1 cellular context compared by ENCODE assay signal in the genomic region with DNA sequence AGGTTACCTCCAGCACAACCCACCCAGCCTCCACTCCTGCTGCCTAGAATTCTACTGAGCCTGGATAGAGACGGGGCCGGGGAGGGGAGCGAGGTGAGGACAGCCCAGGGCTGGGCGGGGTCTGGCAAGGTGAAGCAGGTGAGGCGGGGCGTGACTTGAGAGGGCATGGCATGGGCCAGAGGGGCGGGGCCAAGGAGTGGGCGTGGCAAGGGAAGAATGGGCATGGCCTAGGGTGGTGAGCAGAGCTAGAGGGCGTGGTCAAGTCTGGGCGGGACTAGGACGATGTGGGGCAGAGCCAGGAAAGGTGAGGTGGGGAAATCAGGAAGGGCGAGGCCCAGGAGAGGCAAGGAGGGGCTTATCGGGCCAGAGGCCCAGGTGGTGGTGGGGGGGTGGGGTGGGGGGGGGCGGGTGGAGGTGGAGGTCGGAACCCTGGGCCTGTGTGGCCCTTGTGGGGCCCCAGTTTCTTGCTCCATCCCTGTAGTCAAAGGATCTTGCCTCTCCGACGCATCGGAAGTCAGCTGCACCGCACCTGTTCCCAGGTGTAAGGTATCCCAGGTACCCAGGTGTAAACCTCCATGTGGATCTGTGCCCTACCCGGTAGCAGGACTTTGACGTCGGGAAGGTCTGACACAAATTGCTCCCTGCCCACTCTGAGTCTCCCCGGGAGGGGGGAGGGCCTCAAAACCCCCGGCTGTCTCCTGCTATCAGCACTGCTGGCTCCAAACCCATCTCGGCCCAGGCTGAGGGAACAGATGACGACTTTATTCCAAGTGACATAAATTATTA.
TF ChIP-seq lines count a peak whose summit lies in the region.

No MANE protein-coding gene starts in this region.

TF ChIP-seq in K562, 482 proteins besides CTCF, POLR2A, EP300 and RAD21 (continued from another document):
- TF ChIP-seq, protein P1, sequence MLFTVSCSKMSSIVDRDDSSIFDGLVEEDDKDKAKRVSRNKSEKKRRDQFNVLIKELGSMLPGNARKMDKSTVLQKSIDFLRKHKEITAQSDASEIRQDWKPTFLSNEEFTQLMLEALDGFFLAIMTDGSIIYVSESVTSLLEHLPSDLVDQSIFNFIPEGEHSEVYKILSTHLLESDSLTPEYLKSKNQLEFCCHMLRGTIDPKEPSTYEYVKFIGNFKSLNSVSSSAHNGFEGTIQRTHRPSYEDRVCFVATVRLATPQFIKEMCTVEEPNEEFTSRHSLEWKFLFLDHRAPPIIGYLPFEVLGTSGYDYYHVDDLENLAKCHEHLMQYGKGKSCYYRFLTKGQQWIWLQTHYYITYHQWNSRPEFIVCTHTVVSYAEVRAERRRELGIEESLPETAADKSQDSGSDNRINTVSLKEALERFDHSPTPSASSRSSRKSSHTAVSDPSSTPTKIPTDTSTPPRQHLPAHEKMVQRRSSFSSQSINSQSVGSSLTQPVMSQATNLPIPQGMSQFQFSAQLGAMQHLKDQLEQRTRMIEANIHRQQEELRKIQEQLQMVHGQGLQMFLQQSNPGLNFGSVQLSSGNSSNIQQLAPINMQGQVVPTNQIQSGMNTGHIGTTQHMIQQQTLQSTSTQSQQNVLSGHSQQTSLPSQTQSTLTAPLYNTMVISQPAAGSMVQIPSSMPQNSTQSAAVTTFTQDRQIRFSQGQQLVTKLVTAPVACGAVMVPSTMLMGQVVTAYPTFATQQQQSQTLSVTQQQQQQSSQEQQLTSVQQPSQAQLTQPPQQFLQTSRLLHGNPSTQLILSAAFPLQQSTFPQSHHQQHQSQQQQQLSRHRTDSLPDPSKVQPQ (CRISPR knock-in tag; IDR thresholded peaks at IDR 0.05; ENCODE audit: borderline replicate concordance): no peak
- TF ChIP-seq ZNF740 (CRISPR knock-in tag; IDR thresholded peaks at IDR 0.05) (no peak), ZNF740 (tag; IDR thresholded peaks at IDR 0.05) (0 out of 4 replicates have a peak, but pooled peaks of 1 of the 2 experiments have one; percentile 29), GABPB2 (CRISPR knock-in tag; conservative IDR thresholded peaks at IDR 0.05) (no peak), NRF1 (conservative IDR thresholded peaks at IDR 0.05 in 1 of 2, IDR thresholded peaks at IDR 0.05 in 1 of 2) (0 out of 4 replicates have a peak, but pooled peaks of 1 of the 2 experiments have one; percentile 16), IRF9 (tag; IDR thresholded peaks at IDR 0.05) (no peak), ZNF324 (CRISPR knock-in tag; IDR thresholded peaks at IDR 0.05) (no peak), CTBP1 (IDR thresholded peaks at IDR 0.05; ENCODE audit: borderline replicate concordance) (peak; percentile 28; the same call in 1 of the 2 replicates)
